Comparison of ENCODE assay signal across 13 cellular contexts in the genomic region with DNA sequence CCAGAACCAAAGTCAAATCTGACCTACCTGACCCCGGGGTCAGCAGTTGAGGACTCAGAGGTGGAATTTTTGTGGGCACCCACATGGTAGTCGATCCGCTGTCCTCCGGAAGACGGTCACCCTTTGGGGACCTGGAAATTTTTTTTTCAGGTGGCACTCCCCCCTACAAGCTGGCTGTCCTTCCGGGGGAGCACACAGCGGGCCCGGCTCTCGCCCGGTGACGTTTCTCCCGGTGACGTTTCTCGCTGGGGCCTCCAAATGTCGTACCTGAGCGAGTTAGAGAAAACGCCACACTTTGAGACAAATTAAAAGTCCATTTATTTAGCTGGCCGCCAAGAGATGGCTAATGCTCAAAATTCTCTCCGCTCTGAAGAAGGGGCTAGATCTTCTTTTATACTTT. TPM values are rescaled to one million over a fixed set of nuclear protein-coding genes. Genes with fewer than 3 reads are reported as not detected.
DNase-seq lines count a peak whose midpoint lies in the region; ATAC-seq and TF ChIP-seq lines count a peak whose summit lies in the region.
"Had no signal": no experiment of that assay in that cellular context is flagged by ENCODE, and none has a peak within 500 bp of the region (broad histone marks: within the 10 kb centered on the region; RNA-seq: fewer than 3 reads in every experiment).

No MANE protein-coding gene starts in this region.

- no peak for TF ChIP-seq CTCF in HFF-Myc (IDR thresholded peaks at IDR 0.05; ENCODE audit: low read depth, low read length, missing control alignments)
- TF ChIP-seq CTCF in SU-DHL-6 (IDR thresholded peaks at IDR 0.05; ENCODE audit: insufficient read depth, low read length, poor library complexity, severe bottlenecking) = no peak
- TF ChIP-seq CTCF in progenitor cell of endocrine pancreas (IDR thresholded peaks at IDR 0.05; ENCODE audit: unreplicated experiment) = no peak
- TF ChIP-seq CTCF in MM.1S (IDR thresholded peaks at IDR 0.05; ENCODE audit: low read length) = no peak

- H3K36me3 Mint-ChIP-seq in progenitor cell of endocrine pancreas (ENCODE audit: insufficient read depth) = peaks cover 52% of the 10 kb centered on the region

- H4K20me1 ChIP-seq in SU-DHL-6 (ENCODE audit: low read depth, low read length) (no peaks in the 10 kb centered on the region), MM.1S (ENCODE audit: insufficient read depth, low read length) (no peaks in the 10 kb centered on the region)

- no peaks in the 10 kb centered on the region for H3K9me3 ChIP-seq in SU-DHL-6 (ENCODE audit: insufficient read depth, low read length)
- H3K9me3 ChIP-seq in MM.1S (replicated peaks; ENCODE audit: insufficient read depth, low read length) = no peaks in the 10 kb centered on the region
- H3K9me3 ChIP-seq: thyroid gland had no signal

- intact Hi-C loops in left ventricle myocardium superior (cut with micrococcal nuclease) = no loop called here

- no peaks in the 10 kb centered on the region for H3K27me3 ChIP-seq in SU-DHL-6 (ENCODE audit: low read length)
- no peaks in the 10 kb centered on the region for H3K27me3 ChIP-seq in MM.1S (replicated peaks; ENCODE audit: insufficient read depth, low read length)
- H3K27me3 ChIP-seq: thyroid gland had no signal

- H3K79me2 ChIP-seq in SU-DHL-6 (ENCODE audit: insufficient read depth, low read length) (peaks cover 43% of the 10 kb centered on the region), MM.1S (ENCODE audit: low read length) (no peaks in the 10 kb centered on the region)

- H3K4me1 ChIP-seq in MM.1S (ENCODE audit: low read length) = no peaks in the 10 kb centered on the region

- H3K27ac ChIP-seq in SU-DHL-6 (ENCODE audit: low read depth, low read length) = no peak overlapping the region
- H3K27ac ChIP-seq in MM.1S (ENCODE audit: low read length) = no peak overlapping the region

- peak overlapping the region; percentile 96 for H3K27ac Mint-ChIP-seq in progenitor cell of endocrine pancreas
- H3K27ac Mint-ChIP-seq: dendritic cell treated with granulocyte-macrophage colony-stimulating factor and Interleukin-4, amounts not matched to agents 40 ng/mL and 50 ng/mL, for 4 days had no signal

- H3K9me3 Mint-ChIP-seq in progenitor cell of endocrine pancreas (ENCODE audit: low read depth) = no peaks in the 10 kb centered on the region

- DNase-seq in HFF-Myc (ENCODE audit: extremely low read depth, low read depth) = no peak
- DNase-seq in progenitor cell of endocrine pancreas (ENCODE audit: low spot score, unreplicated experiment) = no peak
- no peak for DNase-seq in MM.1S
- DNase-seq in DMS 273 treated with DMSO at 0.1 percent for 48 hours (lab: John Stamatoyannopoulos, UW) = no peak
- no peak for DNase-seq in left ventricle myocardium superior
- DNase-seq: activated CD8-positive, alpha-beta memory T cell treated with anti-CD3 and anti-CD28 coated beads for 24 hours; foreskin fibroblast; NCI-H446 treated with DMSO at 0.1 percent for 48 hours; thyroid gland had no signal

- H3K4me3 ChIP-seq in HFF-Myc (replicated peaks; ENCODE audit: low read depth, low read length) (peak overlapping the region; percentile 61), SU-DHL-6 (ENCODE audit: insufficient read depth, low read length, poor library complexity, severe bottlenecking) (peak overlapping the region; percentile 63), iPS-11a (ENCODE audit: low read depth, low read length) (peak overlapping the region; percentile 98), MM.1S (ENCODE audit: low read length) (no peak overlapping the region)

- H3K9me2 ChIP-seq in SU-DHL-6 (replicated peaks; ENCODE audit: insufficient read depth, low read length) (no peaks in the 10 kb centered on the region), MM.1S (replicated peaks; ENCODE audit: insufficient read depth, low read length) (no peaks in the 10 kb centered on the region)

- peaks cover 5% of the 10 kb centered on the region; the same call in 1 of the 2 replicates for H3K36me3 ChIP-seq in SU-DHL-6 (ENCODE audit: low read length)
- no peaks in the 10 kb centered on the region for H3K36me3 ChIP-seq in MM.1S (replicated peaks; ENCODE audit: insufficient read depth, low read length)

- H3K4me2 ChIP-seq in SU-DHL-6 (ENCODE audit: low read depth, low read length, poor library complexity, severe bottlenecking) = peak overlapping the region; percentile 80
- no peak overlapping the region for H3K4me2 ChIP-seq in MM.1S (ENCODE audit: low read depth, low read length)

- H3F3A ChIP-seq in SU-DHL-6 (ENCODE audit: insufficient read depth) (no peaks in the 10 kb centered on the region), MM.1S (ENCODE audit: insufficient read depth, low read length) (no peaks in the 10 kb centered on the region)

- no peak for ATAC-seq in left ventricle myocardium superior
- ATAC-seq: HCT116 had no signal

- no peak overlapping the region for H2AFZ ChIP-seq in SU-DHL-6 (ENCODE audit: low read depth, low read length, severe bottlenecking)
- H2AFZ ChIP-seq in MM.1S (ENCODE audit: low read length) = no peak overlapping the region

- H3K27me3 Mint-ChIP-seq in progenitor cell of endocrine pancreas = no peaks in the 10 kb centered on the region

- H3K9ac ChIP-seq in SU-DHL-6 (ENCODE audit: low read length) (peak overlapping the region; percentile 70; the same call in 1 of the 2 replicates), MM.1S (ENCODE audit: low read length) (no peak overlapping the region)

- peak overlapping the region; percentile 88 for H3K4me3 Mint-ChIP-seq in progenitor cell of endocrine pancreas (ENCODE audit: low read depth)

- H3K4me1 Mint-ChIP-seq in progenitor cell of endocrine pancreas (ENCODE audit: low read depth) = peaks cover 34% of the 10 kb centered on the region

RNA-seq across cellular contexts. Expression of gene ZFP14, which starts 48.8 kb away (rescaled TPM):
- 18.8 and 19.2 TPM in 2 replicates for total RNA-seq in progenitor cell of endocrine pancreas
- 2.4 TPM for total RNA-seq in left ventricle myocardium superior
